In genomic region chr2:147327636-147328035, GRCh38 we compare ENCODE assay signal across 11 cellular contexts.
DNase-seq lines count a peak whose midpoint lies in the region; ATAC-seq and TF ChIP-seq lines count a peak whose summit lies in the region.
"Had no signal": no experiment of that assay in that cellular context is flagged by ENCODE, and none has a peak within 500 bp of the region (broad histone marks: within the 10 kb centered on the region; RNA-seq: fewer than 3 reads in every experiment).

No MANE protein-coding gene starts in this region.

- peaks cover 13% of the 10 kb centered on the region for H3K4me1 Mint-ChIP-seq in T-helper 17 cell
- H3K4me1 Mint-ChIP-seq in naive thymus-derived CD4-positive, alpha-beta T cell: peaks cover 5 to 32% (median 11%) of the 10 kb centered on the region in 7 donors

- TF ChIP-seq CTCF in RWPE1 (conservative IDR thresholded peaks at IDR 0.05; ENCODE audit: low read depth) (no peak), omental fat pad (IDR thresholded peaks at IDR 0.05) (no peak)

- peak overlapping the region; percentile 24 for H3K27ac Mint-ChIP-seq in T-helper 17 cell
- peak overlapping the region in 5 of 9 donors; percentile 2 to 74 (median 59) for H3K27ac Mint-ChIP-seq in naive thymus-derived CD4-positive, alpha-beta T cell

- no peaks in the 10 kb centered on the region for H3K36me3 Mint-ChIP-seq in T-helper 17 cell (ENCODE audit: low read depth)
- peaks cover 0 to 10% (median 0%) of the 10 kb centered on the region in 5 donors for H3K36me3 Mint-ChIP-seq in naive thymus-derived CD4-positive, alpha-beta T cell

- peaks cover 0 to 11% (median 0%) of the 10 kb centered on the region in 11 donors for H3K9me3 Mint-ChIP-seq in naive thymus-derived CD4-positive, alpha-beta T cell

- DNase-seq in T-helper 17 cell (no peak), RWPE1 (ENCODE audit: low spot score) (no peak), omental fat pad (ENCODE audit: low spot score) (no peak)
- DNase-seq in naive thymus-derived CD4-positive, alpha-beta T cell: no peak
- DNase-seq: left colon, NCI-H2227 treated with DMSO at 0.1 percent for 48 hours, psoas muscle had no signal

- no peaks in the 10 kb centered on the region for H3K4me1 ChIP-seq in naive thymus-derived CD4-positive, alpha-beta T cell (ENCODE audit: control insufficient read depth in 2 of 2, insufficient read depth in 2 of 2, low read length in 2 of 2)
- H3K4me1 ChIP-seq: psoas muscle had no signal

- H3K4me3 Mint-ChIP-seq in T-helper 17 cell: peak overlapping the region; percentile 50
- H3K4me3 Mint-ChIP-seq in naive thymus-derived CD4-positive, alpha-beta T cell: peak overlapping the region in 8 of 10 donors; percentile 15 to 73 (median 46)

- intact Hi-C loops in naive thymus-derived CD4-positive, alpha-beta T cell (cut with micrococcal nuclease): loop anchor here (1.0 to 2.0 kb wide), 2 partner anchors 29 to 31 kb away; no protein-coding TSS in a partner anchor

- H3K27me3 Mint-ChIP-seq in T-helper 17 cell: no peaks in the 10 kb centered on the region
- no peaks in the 10 kb centered on the region for H3K27me3 Mint-ChIP-seq in naive thymus-derived CD4-positive, alpha-beta T cell

- no peaks in the 10 kb centered on the region for H3K27me3 ChIP-seq in naive thymus-derived CD4-positive, alpha-beta T cell (ENCODE audit: control insufficient read depth in 2 of 2, insufficient read depth in 2 of 2, low read length in 2 of 2)

- ATAC-seq in GM18502 (IDR thresholded peaks at IDR 0.05; ENCODE audit: poor library complexity, unreplicated experiment) (peak; percentile 69), GM21528 (IDR thresholded peaks at IDR 0.05; ENCODE audit: low FRiP score, unreplicated experiment) (peak; percentile 50), T-helper 17 cell (peak; percentile 49), GM21381 (IDR thresholded peaks at IDR 0.05; ENCODE audit: unreplicated experiment) (no peak), omental fat pad (ENCODE audit: low FRiP score) (no peak), GM18873 (IDR thresholded peaks at IDR 0.05; ENCODE audit: low FRiP score, unreplicated experiment) (no peak)
- ATAC-seq in naive thymus-derived CD4-positive, alpha-beta T cell: peak; percentile 36
- ATAC-seq: left colon, psoas muscle had no signal

- H3K36me3 ChIP-seq in naive thymus-derived CD4-positive, alpha-beta T cell (ENCODE audit: control insufficient read depth in 2 of 3, insufficient read depth in 3 of 3, low read length in 3 of 3): no peaks in the 10 kb centered on the region

- no peak overlapping the region for H3K27ac ChIP-seq in naive thymus-derived CD4-positive, alpha-beta T cell (ENCODE audit: low read depth, low read length)
- no peak overlapping the region for H3K27ac ChIP-seq in RWPE1
- H3K27ac ChIP-seq: psoas muscle had no signal

- POLR2A ChIA-PET in naive thymus-derived CD4-positive, alpha-beta T cell (lab: Charles Lee): no interaction called here
- POLR2A ChIA-PET in RWPE1 (lab: Yijun Ruan, JAX; ENCODE audit: low non-redundant PET): no interaction called here

- CTCF ChIA-PET in naive thymus-derived CD4-positive, alpha-beta T cell (lab: Charles Lee): no interaction called here
- CTCF ChIA-PET in RWPE1 (lab: Yijun Ruan, JAX): interaction anchor here (0.9 kb wide), 1 partner anchor 245 kb away, joined by 3 read pairs; no protein-coding TSS in a partner anchor

- no peaks in the 10 kb centered on the region for H3K9me3 ChIP-seq in T-helper 17 cell (ENCODE audit: control insufficient read depth, low read length, poor library complexity, severe bottlenecking)
- H3K9me3 ChIP-seq in naive thymus-derived CD4-positive, alpha-beta T cell (ENCODE audit: control insufficient read depth in 2 of 3, low read length in 3 of 3): no peaks in the 10 kb centered on the region
- H3K9me3 ChIP-seq: psoas muscle had no signal

- H3K4me3 ChIP-seq in naive thymus-derived CD4-positive, alpha-beta T cell (ENCODE audit: low read length): no peak overlapping the region
- H3K4me3 ChIP-seq: psoas muscle had no signal

Comparison
In these comparisons a context has a peak if more than half of its experiments do, and no peak if none do; other contexts are left out.
1. ATAC-seq: peak in GM18502 (single experiment), GM21528 (single experiment), T-helper 17 cell (single experiment) and naive thymus-derived CD4-positive, alpha-beta T cell (single experiment); none in GM21381 (single experiment), omental fat pad (single experiment) and GM18873 (single experiment).